Comparison of ENCODE assay signal across 8 cellular contexts in genomic region chr19:10544753-10545251, GRCh38.
DNase-seq lines count a peak whose midpoint lies in the region; ATAC-seq lines count a peak whose summit lies in the region.

No MANE protein-coding gene starts in this region.

- no peak for ATAC-seq in stimulated activated effector memory CD8-positive, alpha-beta T cell treated with anti-CD3 and anti-CD28 coated beads, Interleukin-12 subunit alpha, Interleukin-12 subunit beta, amount 100 ng/mL, for 72 hours
- ATAC-seq in HG02759 (IDR thresholded peaks at IDR 0.05; ENCODE audit: unreplicated experiment) = no peak
- ATAC-seq in HG03196 (IDR thresholded peaks at IDR 0.05; ENCODE audit: unreplicated experiment) = no peak
- no peak for ATAC-seq in GM21825 (IDR thresholded peaks at IDR 0.05; ENCODE audit: unreplicated experiment)

- H3K9ac ChIP-seq in iPS-15b (ENCODE audit: low read depth, low read length) = no peak overlapping the region

- H3K27me3 ChIP-seq in HAP-1 (ENCODE audit: low read depth) (0 out of 2 replicates have a peak, but pooled peaks cover 2% of the 10 kb centered on the region), iPS-15b (ENCODE audit: control insufficient read depth, insufficient read depth, low read length) (no peaks in the 10 kb centered on the region)

- no peaks in the 10 kb centered on the region for H3K9me3 ChIP-seq in HAP-1
- H3K9me3 ChIP-seq in iPS-15b (ENCODE audit: control insufficient read depth, insufficient read depth, low read length) = no peaks in the 10 kb centered on the region

- H3K36me3 Mint-ChIP-seq in stimulated activated effector memory CD8-positive, alpha-beta T cell treated with anti-CD3 and anti-CD28 coated beads, Interleukin-12 subunit alpha, Interleukin-12 subunit beta, amount 100 ng/mL, for 72 hours = peaks cover 49% of the 10 kb centered on the region

- H3K9me3 Mint-ChIP-seq in stimulated activated effector memory CD8-positive, alpha-beta T cell treated with anti-CD3 and anti-CD28 coated beads, Interleukin-12 subunit alpha, Interleukin-12 subunit beta, amount 100 ng/mL, for 72 hours = no peaks in the 10 kb centered on the region

- H3K4me3 Mint-ChIP-seq in stimulated activated effector memory CD8-positive, alpha-beta T cell treated with anti-CD3 and anti-CD28 coated beads, Interleukin-12 subunit alpha, Interleukin-12 subunit beta, amount 100 ng/mL, for 72 hours = peak overlapping the region; percentile 83

- H3K4me3 ChIP-seq in HAP-1 (peak overlapping the region; percentile 73), iPS-15b (ENCODE audit: low read depth, low read length) (peak overlapping the region; percentile 83)

- peak in 1 of 2 experiments; percentile 42 for DNase-seq in HAP-1 (ENCODE audit: low spot score in 2 of 2)
- DNase-seq in activated T-cell treated with anti-CD3 and anti-CD28 coated beads, Interleukin-2, amount 50 U/mL, for 48 hours = peak; percentile 30 to 41
- no peak for DNase-seq in stimulated activated effector memory CD8-positive, alpha-beta T cell treated with anti-CD3 and anti-CD28 coated beads, Interleukin-12 subunit alpha, Interleukin-12 subunit beta, amount 100 ng/mL, for 72 hours (ENCODE audit: low spot score in 2 of 2)
- DNase-seq in kidney glomerular epithelial cell (lab: John Stamatoyannopoulos, UW) = no peak

- in situ Hi-C loops in HAP-1 (cut with MboI; ENCODE audit: low sequenced_read_pairs) = no loop called here

- H3K27ac Mint-ChIP-seq in stimulated activated effector memory CD8-positive, alpha-beta T cell treated with anti-CD3 and anti-CD28 coated beads, Interleukin-12 subunit alpha, Interleukin-12 subunit beta, amount 100 ng/mL, for 72 hours = peak overlapping the region; percentile 89

- H3K4me1 ChIP-seq in HAP-1 = no peaks in the 10 kb centered on the region; the same call in 1 of the 2 replicates
- H3K4me1 ChIP-seq in iPS-15b (ENCODE audit: control insufficient read depth, insufficient read depth, low read length) = no peaks in the 10 kb centered on the region

- peaks cover 20% of the 10 kb centered on the region for H3K4me1 Mint-ChIP-seq in stimulated activated effector memory CD8-positive, alpha-beta T cell treated with anti-CD3 and anti-CD28 coated beads, Interleukin-12 subunit alpha, Interleukin-12 subunit beta, amount 100 ng/mL, for 72 hours

- peaks cover 26% of the 10 kb centered on the region for H3K36me3 ChIP-seq in HAP-1 (replicated peaks)
- peaks cover 10% of the 10 kb centered on the region for H3K36me3 ChIP-seq in iPS-15b (ENCODE audit: control insufficient read depth, insufficient read depth, low read length)

Comparison
In these comparisons a context has a peak if more than half of its experiments do, and no peak if none do; other contexts are left out.
1. DNase-seq: peak in activated T-cell treated with anti-CD3 and anti-CD28 coated beads, Interleukin-2, amount 50 U/mL, for 48 hours (2 of 2); none in stimulated activated effector memory CD8-positive, alpha-beta T cell treated with anti-CD3 and anti-CD28 coated beads, Interleukin-12 subunit alpha, Interleukin-12 subunit beta, amount 100 ng/mL, for 72 hours (0 of 2) and kidney glomerular epithelial cell (single experiment).